23 cellular contexts compared by ENCODE assay signal in genomic region chr22:18059473-18059872, GRCh38.
"Had no signal": no experiment of that assay in that cellular context is flagged by ENCODE, and none has a peak within 500 bp of the region (broad histone marks: within the 10 kb centered on the region; RNA-seq: fewer than 3 reads in every experiment).

No MANE protein-coding gene starts in this region.

- H3K9me3 ChIP-seq: left lung, neutrophil, ovary, prostate gland, tibial artery had no signal

- H3K27ac ChIP-seq: brain microvascular endothelial cell, left lung, neutrophil, ovary, WERI-Rb-1 had no signal

- ATAC-seq: activated naive CD4-positive, alpha-beta T cell treated with anti-CD3 and anti-CD28 coated beads, Interleukin-2, amount 50 U/mL, for 72 hours; effector memory CD8-positive, alpha-beta T cell; esophagus mucosa; left lung had no signal

- DNase-seq: activated CD4-positive, CD25-positive, alpha-beta regulatory T cell treated with anti-CD3 and anti-CD28 coated beads, Interleukin-2, amount 50 U/mL, for 72 hours; activated CD8-positive, alpha-beta memory T cell treated with anti-CD3 and anti-CD28 coated beads for 24 hours; activated CD8-positive, alpha-beta memory T cell treated with anti-CD3 and anti-CD28 coated beads, Interleukin-2, amount 50 U/mL, for 4 hours; activated T-cell treated with anti-CD3 and anti-CD28 coated beads, Interleukin-2, amount 50 U/mL, for 24 hours; aorta; brain microvascular endothelial cell; caudate nucleus; effector memory CD8-positive, alpha-beta T cell; foreskin melanocyte; glutamatergic neuron; hippocampal formation; kidney glomerular epithelial cell; left lung; midbrain; ovary; stimulated activated CD4-positive, alpha-beta T cell treated with anti-CD3 and anti-CD28 coated beads, Interleukin-12 subunit alpha, Interleukin-12 subunit beta, amount 100 ng/mL, for 4 hours; stimulated activated CD4-positive, alpha-beta T cell treated with anti-CD3 and anti-CD28 coated beads, Interleukin-4, amount 100 ng/mL, for 4 hours; tibial artery; WERI-Rb-1 had no signal

- H3K4me3 ChIP-seq: left lung, ovary, prostate gland, tibial artery had no signal

- H3K36me3 ChIP-seq: brain microvascular endothelial cell, left lung, neutrophil, ovary, prostate gland, tibial artery, WERI-Rb-1 had no signal

- H3K27me3 ChIP-seq: brain microvascular endothelial cell, ovary, tibial artery had no signal
